19 cellular contexts compared by ENCODE assay signal in genomic region chr4:155478336-155478825, GRCh38.
DNase-seq lines count a peak whose midpoint lies in the region; ATAC-seq, FAIRE-seq and TF ChIP-seq lines count a peak whose summit lies in the region.
"Had no signal": no experiment of that assay in that cellular context is flagged by ENCODE, and none has a peak within 500 bp of the region (broad histone marks: within the 10 kb centered on the region; RNA-seq: fewer than 3 reads in every experiment).

No MANE protein-coding gene starts in this region.

- H3K27me3 ChIP-seq in astrocyte (ENCODE audit: insufficient read depth, low read length) = no peaks in the 10 kb centered on the region

- DNase-seq in T-helper 1 cell = no peak
- peak; percentile 34 for DNase-seq in astrocyte (ENCODE audit: low read depth)
- peak; percentile 29 for DNase-seq in fibroblast of mammary gland (ENCODE audit: low read depth)
- no peak for DNase-seq in NCI-H2196 treated with DMSO at 0.1 percent for 48 hours (lab: John Stamatoyannopoulos, UW; ENCODE audit: unreplicated experiment)
- DNase-seq in cardiac septum (ENCODE audit: low spot score) = no peak
- DNase-seq: 8988T, C1 segment of cervical spinal cord, DMS153, MM.1S, NCI-H1105, NCI-H187, NCI-H82, SHP77 had no signal

- ATAC-seq in GM21447 (IDR thresholded peaks at IDR 0.05; ENCODE audit: unreplicated experiment) (no peak), HG03025 (IDR thresholded peaks at IDR 0.05; ENCODE audit: low FRiP score, unreplicated experiment) (no peak)

- H3K79me2 ChIP-seq in astrocyte (ENCODE audit: insufficient read depth, low read length) = no peaks in the 10 kb centered on the region

- no peaks in the 10 kb centered on the region for H3K27me3 Mint-ChIP-seq in T-helper 1 cell treated with Interleukin-12 subunit alpha and Interleukin-12 subunit beta and Interleukin-4 antibody, amounts not matched to agents 30 μg/mL and 1 μg/mL, for 36 hours (ENCODE audit: low read depth)
- H3K27me3 Mint-ChIP-seq in astrocyte (ENCODE audit: low read depth, unreplicated experiment) = no peaks in the 10 kb centered on the region

- H3K9ac ChIP-seq in astrocyte (ENCODE audit: low read length) = no peak overlapping the region
- H3K9ac ChIP-seq: KMS-11 had no signal

- H3K4me1 ChIP-seq in astrocyte (ENCODE audit: insufficient read depth, low read length) = no peaks in the 10 kb centered on the region

- FAIRE-seq in astrocyte (lab: Jason Lieb, UNC) = no peak
- FAIRE-seq: GM19239, RCC 7860 had no signal

- no peaks in the 10 kb centered on the region for H3K9me3 ChIP-seq in astrocyte (ENCODE audit: insufficient read depth, low read depth, low read length)

- no peaks in the 10 kb centered on the region for H3K4me1 Mint-ChIP-seq in T-helper 1 cell treated with Interleukin-12 subunit alpha and Interleukin-12 subunit beta and Interleukin-4 antibody, amounts not matched to agents 30 μg/mL and 1 μg/mL, for 36 hours (ENCODE audit: low read depth)
- no peaks in the 10 kb centered on the region for H3K4me1 Mint-ChIP-seq in astrocyte (ENCODE audit: low read depth, unreplicated experiment)

- H3K4me2 ChIP-seq in astrocyte (ENCODE audit: low read length) = no peak overlapping the region
- H3K4me2 ChIP-seq: KMS-11 had no signal

- H4K20me1 ChIP-seq in astrocyte (ENCODE audit: insufficient read depth, low read length) = no peaks in the 10 kb centered on the region

- TF ChIP-seq CTCF in astrocyte (IDR thresholded peaks at IDR 0.05; ENCODE audit: insufficient read depth, low read depth, low read length) = no peak
- TF ChIP-seq CTCF in fibroblast of mammary gland (conservative IDR thresholded peaks at IDR 0.05; ENCODE audit: control insufficient read depth, insufficient read depth, low read depth, low read length) = no peak

- H3K36me3 ChIP-seq in astrocyte (ENCODE audit: insufficient read depth, low read length) = no peaks in the 10 kb centered on the region

- H3K4me3 Mint-ChIP-seq in T-helper 1 cell treated with Interleukin-12 subunit alpha and Interleukin-12 subunit beta and Interleukin-4 antibody, amounts not matched to agents 30 μg/mL and 1 μg/mL, for 36 hours = no peak overlapping the region
- no peak overlapping the region for H3K4me3 Mint-ChIP-seq in astrocyte (ENCODE audit: unreplicated experiment)

- H3K36me3 Mint-ChIP-seq in T-helper 1 cell treated with Interleukin-12 subunit alpha and Interleukin-12 subunit beta and Interleukin-4 antibody, amounts not matched to agents 30 μg/mL and 1 μg/mL, for 36 hours (ENCODE audit: low read depth) = no peaks in the 10 kb centered on the region
- no peaks in the 10 kb centered on the region for H3K36me3 Mint-ChIP-seq in astrocyte (ENCODE audit: low read depth, unreplicated experiment)

- H2AFZ ChIP-seq in astrocyte (ENCODE audit: low read depth, low read length) = no peak overlapping the region

- H3K9me3 Mint-ChIP-seq in T-helper 1 cell treated with Interleukin-12 subunit alpha and Interleukin-12 subunit beta and Interleukin-4 antibody, amounts not matched to agents 30 μg/mL and 1 μg/mL, for 36 hours = no peaks in the 10 kb centered on the region
- no peaks in the 10 kb centered on the region for H3K9me3 Mint-ChIP-seq in astrocyte (ENCODE audit: unreplicated experiment)

- no peak overlapping the region for H3K27ac ChIP-seq in astrocyte (ENCODE audit: low read depth, low read length)
- H3K27ac ChIP-seq: KMS-11 had no signal

- H3K27ac Mint-ChIP-seq in T-helper 1 cell treated with Interleukin-12 subunit alpha and Interleukin-12 subunit beta and Interleukin-4 antibody, amounts not matched to agents 30 μg/mL and 1 μg/mL, for 36 hours = peak overlapping the region; percentile 32
- H3K27ac Mint-ChIP-seq in astrocyte (ENCODE audit: unreplicated experiment) = no peak overlapping the region

- H3K4me3 ChIP-seq in astrocyte (ENCODE audit: insufficient read depth, low read depth, low read length) (no peak overlapping the region), fibroblast of mammary gland (ENCODE audit: control insufficient read depth, low read depth, low read length) (no peak overlapping the region)

- intact Hi-C loops in cardiac septum (cut with DNase I) = no loop called here

Comparison
In these comparisons a context has a peak if more than half of its experiments do, and no peak if none do; other contexts are left out.
1. DNase-seq: peak in astrocyte (single experiment) and fibroblast of mammary gland (single experiment); none in T-helper 1 cell (0 of 5), NCI-H2196 treated with DMSO at 0.1 percent for 48 hours (single experiment) and cardiac septum (single experiment).